ENCODE assay signal across 8 cellular contexts in the genomic region with DNA sequence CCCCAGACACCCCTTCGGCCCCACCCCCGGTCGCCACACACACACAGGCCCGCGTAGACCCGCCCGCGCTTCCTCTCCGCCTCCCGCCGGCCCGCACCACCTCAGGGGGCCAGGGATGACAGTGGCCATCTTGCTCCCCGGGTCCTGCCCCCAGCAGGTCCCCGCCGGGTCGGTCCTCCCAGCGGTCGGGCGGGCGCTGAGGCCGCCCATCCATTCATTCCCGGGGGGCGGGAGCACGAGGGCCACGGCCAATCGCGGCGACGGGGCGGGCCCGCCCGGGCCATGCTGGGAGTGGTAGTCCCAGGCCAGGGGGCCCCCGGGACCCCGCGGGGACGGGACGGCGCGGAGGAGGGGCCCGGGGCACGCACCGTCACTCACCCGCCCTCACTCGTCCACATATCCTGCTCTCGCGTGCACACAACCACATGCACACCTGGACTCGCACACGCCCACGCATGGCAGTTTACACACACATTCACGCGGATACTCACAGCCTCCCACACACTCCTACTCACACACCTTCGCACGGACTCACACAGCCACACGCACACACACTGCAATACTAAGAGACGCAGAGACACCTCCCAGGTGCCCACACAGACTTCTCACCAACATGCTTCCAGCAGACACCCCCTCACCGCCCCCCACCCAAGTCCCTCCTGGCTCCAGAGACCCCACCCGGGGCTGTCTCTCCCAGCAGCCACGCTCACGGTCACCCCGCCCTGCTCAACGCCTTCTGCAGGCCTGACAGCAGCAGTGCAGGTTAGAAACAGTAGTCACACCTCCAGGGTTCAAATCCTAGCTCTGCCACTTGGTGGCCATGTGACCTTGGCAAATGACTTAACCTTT. TPM values are rescaled to one million over a fixed set of nuclear protein-coding genes. Genes with fewer than 3 reads are reported as not detected.
A peak's percentile ranks its signal among the peaks of the same experiment; 100 is the strongest.
DNase-seq lines count a peak whose midpoint lies in the region; ATAC-seq and TF ChIP-seq lines count a peak whose summit lies in the region.

A gene (minus strand): TSS at position 209 of the 849 bp plus-strand sequence. CDS start 80 bp downstream, at position 129.

- H3K4me3 Mint-ChIP-seq in Calu3 (ENCODE audit: low read depth, unreplicated experiment) (peak within 1 kb of the TSS; percentile 39), IgD-negative memory B cell (peak within 1 kb of the TSS; percentile 4 to 98 (median 81))
- H3K4me3 Mint-ChIP-seq in activated naive CD8-positive, alpha-beta T cell: peak within 1 kb of the TSS; percentile 81

- H3K4me3 ChIP-seq in cardiac muscle cell (peak within 1 kb of the TSS; percentile 77), thyroid gland (replicated peaks in 1 of 3) (peak within 1 kb of the TSS in 1 of 3 donors; percentile 19)

- H3K27ac Mint-ChIP-seq in Calu3 (ENCODE audit: unreplicated experiment) (no peak within 1 kb of the TSS), IgD-negative memory B cell (peak within 1 kb of the TSS in 1 of 3 donors; percentile 28)
- H3K27ac Mint-ChIP-seq in activated naive CD8-positive, alpha-beta T cell: no peak within 1 kb of the TSS

- H3K36me3 ChIP-seq in cardiac muscle cell (no peaks in the 10 kb centered on the region), thyroid gland (no peaks in the 10 kb centered on the region)

- H3K9me3 ChIP-seq in cardiac muscle cell (ENCODE audit: low read depth): no peaks in the 10 kb centered on the region
- H3K9me3 ChIP-seq in thyroid gland: no peaks in the 10 kb centered on the region

- TF ChIP-seq POLR2A in Raji (IDR thresholded peaks at IDR 0.05; ENCODE audit: insufficient read depth, low read depth, low read length) (peak; percentile 87), thyroid gland (IDR thresholded peaks at IDR 0.05) (no peak)

- H3K9me3 Mint-ChIP-seq in Calu3 (ENCODE audit: low read depth, unreplicated experiment) (no peaks in the 10 kb centered on the region), IgD-negative memory B cell (no peaks in the 10 kb centered on the region)
- H3K9me3 Mint-ChIP-seq in activated naive CD8-positive, alpha-beta T cell (ENCODE audit: low read depth): no peaks in the 10 kb centered on the region

- BruUV-seq in Calu3 (replicated peaks; lab: Mats Ljungman, UMichigan): no TSS peak

- H3K4me1 ChIP-seq in cardiac muscle cell (ENCODE audit: low read depth) (no peaks in the 10 kb centered on the region), thyroid gland (peaks cover 15 to 20% of the 10 kb centered on the region in 2 donors)

- peaks cover 25% of the 10 kb centered on the region for H3K4me1 Mint-ChIP-seq in Calu3 (ENCODE audit: low read depth, unreplicated experiment)
- H3K4me1 Mint-ChIP-seq in IgD-negative memory B cell: peaks cover 5 to 18% (median 11%) of the 10 kb centered on the region in 3 donors
- H3K4me1 Mint-ChIP-seq in activated naive CD8-positive, alpha-beta T cell (ENCODE audit: low read depth): peaks cover 22% of the 10 kb centered on the region

- ATAC-seq in GM19455 (IDR thresholded peaks at IDR 0.05; ENCODE audit: unreplicated experiment): peak; percentile 55

- DNase-seq in Calu3: peak; percentile 93
- peak; percentile 75 to 92 for DNase-seq in cardiac muscle cell (ENCODE audit: low read depth in 1 of 2, low spot score in 1 of 2)
- peak; percentile 81 for DNase-seq in retina
- DNase-seq in thyroid gland: no peak

- 4 to 5% methylated on average over 18 to 37 of the region's 61 CpGs for WGBS in thyroid gland, 2 donors

- H3K27ac ChIP-seq in cardiac muscle cell: no peak within 1 kb of the TSS
- no peak within 1 kb of the TSS for H3K27ac ChIP-seq in thyroid gland

- peaks cover 80% of the 10 kb centered on the region for H3K27me3 Mint-ChIP-seq in Calu3 (ENCODE audit: unreplicated experiment)
- peaks cover 54% of the 10 kb centered on the region for H3K27me3 Mint-ChIP-seq in IgD-negative memory B cell
- H3K27me3 Mint-ChIP-seq in activated naive CD8-positive, alpha-beta T cell: peaks cover 30% of the 10 kb centered on the region

- H3K27me3 ChIP-seq in cardiac muscle cell (peaks cover 8% of the 10 kb centered on the region), thyroid gland (peaks cover 38% of the 10 kb centered on the region)

- CTCF ChIA-PET in Calu3 (lab: Charles Lee): interaction anchor here (1.2 kb wide), 1 partner anchor 10 kb away, joined by 7 read pairs; no protein-coding TSS in a partner anchor

- peak; percentile 33 for TF ChIP-seq CTCF in Calu3 (IDR thresholded peaks at IDR 0.05; ENCODE audit: unreplicated experiment)
- TF ChIP-seq CTCF in cardiac muscle cell (IDR thresholded peaks at IDR 0.05; ENCODE audit: low read depth, low read length): peak; percentile 10
- TF ChIP-seq CTCF in thyroid gland (IDR thresholded peaks at IDR 0.05): peak in 1 of 6 experiments; percentile 14

- intact Hi-C loops in Calu3 (cut with micrococcal nuclease; ENCODE audit: unreplicated experiment): loop anchor here (5.0 kb wide), 1 partner anchor 327 kb away; no protein-coding TSS in a partner anchor
- intact Hi-C loops in thyroid gland (cut with DNase I): no loop called here

- H3K36me3 Mint-ChIP-seq in Calu3 (ENCODE audit: insufficient read depth, unreplicated experiment) (peaks cover 13% of the 10 kb centered on the region), IgD-negative memory B cell (peaks cover 3% of the 10 kb centered on the region)
- H3K36me3 Mint-ChIP-seq in activated naive CD8-positive, alpha-beta T cell: no peaks in the 10 kb centered on the region

RNA-seq across cellular contexts. Expression of the gene that starts here (rescaled TPM):
- total RNA-seq in Calu3 (2022) (1.0 and 1.5 TPM in 2 replicates), cardiac muscle cell (7.8 and 9.6 TPM in 2 replicates), thyroid gland (not detected)
- polyA plus RNA-seq in IgD-negative memory B cell (0.24 TPM), cardiac muscle cell (4.9 and 6.5 TPM in 2 replicates)

Comparison
In these comparisons a context has a peak if more than half of its experiments do, and no peak if none do; other contexts are left out.
1. DNase-seq: peak in Calu3 (single experiment), cardiac muscle cell (2 of 2) and retina (single experiment); none in thyroid gland (0 of 2).
2. Peak in every context shown above with its lines, with median percentiles within 50 percentile points of each other: H3K4me3 Mint-ChIP-seq.